1 cellular context compared by ENCODE assay signal in the genomic region with DNA sequence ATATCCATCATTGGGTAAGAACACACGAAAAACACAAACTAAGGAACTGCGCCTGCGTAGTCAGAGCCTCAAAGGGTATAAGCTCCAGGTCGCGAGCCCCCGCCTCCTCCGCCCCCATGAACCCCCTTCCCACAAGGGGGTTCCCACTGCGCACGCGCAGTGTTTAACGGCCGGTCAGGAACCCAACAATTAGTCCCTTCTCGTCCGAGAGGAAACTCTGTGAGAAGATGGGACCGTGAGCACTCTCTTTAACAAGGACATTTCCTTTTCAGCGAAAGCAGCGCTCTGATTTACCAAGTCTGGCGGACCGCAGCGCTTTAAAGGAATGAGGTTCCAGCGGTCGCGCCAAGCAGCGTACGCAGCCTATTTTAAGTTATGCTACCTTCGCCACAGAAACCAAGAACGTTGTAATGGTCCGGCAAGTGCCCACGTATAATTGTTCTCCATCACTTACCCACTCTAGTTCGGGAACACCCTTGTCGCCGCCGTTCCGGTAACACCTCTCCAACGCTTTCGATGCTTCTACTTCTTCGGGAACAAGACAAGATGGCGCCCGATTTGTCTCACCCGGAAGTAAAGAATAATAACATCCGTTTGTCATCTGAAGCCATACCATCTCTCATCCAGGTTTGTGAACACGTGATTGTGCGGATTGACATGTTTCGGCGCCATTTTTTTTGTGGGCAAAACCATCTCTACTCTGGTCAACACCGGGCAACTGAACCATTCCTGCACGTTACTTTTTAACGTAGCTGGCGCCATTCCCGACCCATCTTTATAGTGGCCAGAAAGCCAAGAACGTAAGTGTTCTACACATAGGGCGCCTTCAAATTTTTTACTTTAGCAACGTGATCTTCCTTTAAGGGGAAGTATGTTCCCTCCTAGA.
A peak's percentile ranks its signal among the peaks of the same experiment; 100 is the strongest.
TF ChIP-seq lines count a peak whose summit lies in the region.

A gene with protein sequence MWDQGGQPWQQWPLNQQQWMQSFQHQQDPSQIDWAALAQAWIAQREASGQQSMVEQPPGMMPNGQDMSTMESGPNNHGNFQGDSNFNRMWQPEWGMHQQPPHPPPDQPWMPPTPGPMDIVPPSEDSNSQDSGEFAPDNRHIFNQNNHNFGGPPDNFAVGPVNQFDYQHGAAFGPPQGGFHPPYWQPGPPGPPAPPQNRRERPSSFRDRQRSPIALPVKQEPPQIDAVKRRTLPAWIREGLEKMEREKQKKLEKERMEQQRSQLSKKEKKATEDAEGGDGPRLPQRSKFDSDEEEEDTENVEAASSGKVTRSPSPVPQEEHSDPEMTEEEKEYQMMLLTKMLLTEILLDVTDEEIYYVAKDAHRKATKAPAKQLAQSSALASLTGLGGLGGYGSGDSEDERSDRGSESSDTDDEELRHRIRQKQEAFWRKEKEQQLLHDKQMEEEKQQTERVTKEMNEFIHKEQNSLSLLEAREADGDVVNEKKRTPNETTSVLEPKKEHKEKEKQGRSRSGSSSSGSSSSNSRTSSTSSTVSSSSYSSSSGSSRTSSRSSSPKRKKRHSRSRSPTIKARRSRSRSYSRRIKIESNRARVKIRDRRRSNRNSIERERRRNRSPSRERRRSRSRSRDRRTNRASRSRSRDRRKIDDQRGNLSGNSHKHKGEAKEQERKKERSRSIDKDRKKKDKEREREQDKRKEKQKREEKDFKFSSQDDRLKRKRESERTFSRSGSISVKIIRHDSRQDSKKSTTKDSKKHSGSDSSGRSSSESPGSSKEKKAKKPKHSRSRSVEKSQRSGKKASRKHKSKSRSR (minus strand): TSS at position 548 of the 886 bp plus-strand sequence. CDS start 10,649 bp downstream, outside the sequence.

TF ChIP-seq in K562, 482 proteins besides CTCF, POLR2A, EP300 and RAD21 (continued from another document and continues in another):
- TF ChIP-seq, protein P1, sequence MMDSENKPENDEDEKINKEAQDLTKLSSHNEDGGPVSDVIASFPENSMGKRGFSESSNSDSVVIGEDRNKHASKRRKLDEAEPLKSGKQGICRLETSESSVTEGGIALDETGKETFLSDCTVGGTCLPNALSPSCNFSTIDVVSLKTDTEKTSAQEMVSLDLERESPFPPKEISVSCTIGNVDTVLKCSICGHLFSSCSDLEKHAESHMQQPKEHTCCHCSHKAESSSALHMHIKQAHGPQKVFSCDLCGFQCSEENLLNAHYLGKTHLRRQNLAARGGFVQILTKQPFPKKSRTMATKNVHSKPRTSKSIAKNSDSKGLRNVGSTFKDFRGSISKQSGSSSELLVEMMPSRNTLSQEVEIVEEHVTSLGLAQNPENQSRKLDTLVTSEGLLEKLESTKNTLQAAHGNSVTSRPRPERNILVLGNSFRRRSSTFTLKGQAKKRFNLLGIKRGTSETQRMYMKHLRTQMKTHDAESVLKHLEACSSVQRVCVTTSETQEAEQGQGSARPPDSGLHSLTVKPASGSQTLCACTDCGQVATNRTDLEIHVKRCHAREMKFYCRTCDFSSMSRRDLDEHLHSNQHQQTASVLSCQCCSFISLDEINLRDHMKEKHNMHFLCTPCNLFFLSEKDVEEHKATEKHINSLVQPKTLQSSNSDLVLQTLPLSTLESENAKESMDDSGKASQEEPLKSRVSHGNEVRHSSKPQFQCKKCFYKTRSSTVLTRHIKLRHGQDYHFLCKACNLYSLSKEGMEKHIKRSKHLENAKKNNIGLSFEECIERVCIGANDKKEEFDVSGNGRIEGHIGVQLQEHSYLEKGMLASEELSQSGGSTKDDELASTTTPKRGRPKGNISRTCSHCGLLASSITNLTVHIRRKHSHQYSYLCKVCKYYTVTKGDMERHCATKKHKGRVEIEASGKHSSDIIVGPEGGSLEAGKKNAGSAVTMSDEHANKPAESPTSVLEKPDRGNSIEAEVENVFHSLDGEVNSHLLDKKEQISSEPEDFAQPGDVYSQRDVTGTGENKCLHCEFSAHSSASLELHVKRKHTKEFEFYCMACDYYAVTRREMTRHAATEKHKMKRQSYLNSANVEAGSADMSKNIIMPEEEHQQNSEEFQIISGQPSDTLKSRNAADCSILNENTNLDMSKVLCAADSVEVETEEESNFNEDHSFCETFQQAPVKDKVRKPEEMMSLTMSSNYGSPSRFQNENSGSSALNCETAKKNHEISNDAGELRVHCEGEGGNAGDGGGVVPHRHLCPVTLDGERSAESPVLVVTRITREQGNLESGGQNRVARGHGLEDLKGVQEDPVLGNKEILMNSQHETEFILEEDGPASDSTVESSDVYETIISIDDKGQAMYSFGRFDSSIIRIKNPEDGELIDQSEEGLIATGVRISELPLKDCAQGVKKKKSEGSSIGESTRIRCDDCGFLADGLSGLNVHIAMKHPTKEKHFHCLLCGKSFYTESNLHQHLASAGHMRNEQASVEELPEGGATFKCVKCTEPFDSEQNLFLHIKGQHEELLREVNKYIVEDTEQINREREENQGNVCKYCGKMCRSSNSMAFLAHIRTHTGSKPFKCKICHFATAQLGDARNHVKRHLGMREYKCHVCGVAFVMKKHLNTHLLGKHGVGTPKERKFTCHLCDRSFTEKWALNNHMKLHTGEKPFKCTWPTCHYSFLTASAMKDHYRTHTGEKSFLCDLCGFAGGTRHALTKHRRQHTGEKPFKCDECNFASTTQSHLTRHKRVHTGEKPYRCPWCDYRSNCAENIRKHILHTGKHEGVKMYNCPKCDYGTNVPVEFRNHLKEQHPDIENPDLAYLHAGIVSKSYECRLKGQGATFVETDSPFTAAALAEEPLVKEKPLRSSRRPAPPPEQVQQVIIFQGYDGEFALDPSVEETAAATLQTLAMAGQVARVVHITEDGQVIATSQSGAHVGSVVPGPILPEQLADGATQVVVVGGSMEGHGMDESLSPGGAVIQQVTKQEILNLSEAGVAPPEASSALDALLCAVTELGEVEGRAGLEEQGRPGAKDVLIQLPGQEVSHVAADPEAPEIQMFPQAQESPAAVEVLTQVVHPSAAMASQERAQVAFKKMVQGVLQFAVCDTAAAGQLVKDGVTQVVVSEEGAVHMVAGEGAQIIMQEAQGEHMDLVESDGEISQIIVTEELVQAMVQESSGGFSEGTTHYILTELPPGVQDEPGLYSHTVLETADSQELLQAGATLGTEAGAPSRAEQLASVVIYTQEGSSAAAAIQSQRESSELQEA (IDR thresholded peaks at IDR 0.05; ENCODE audit: low read depth) = no peak
- TF ChIP-seq BMI1 (IDR thresholded peaks at IDR 0.05; ENCODE audit: low read length) = no peak
- TF ChIP-seq STAT5B (CRISPR knock-in tag; IDR thresholded peaks at IDR 0.05) = no peak
- no peak for TF ChIP-seq ZNF174 (CRISPR knock-in tag; IDR thresholded peaks at IDR 0.05)
- TF ChIP-seq CEBPG (CRISPR knock-in tag; IDR thresholded peaks at IDR 0.05) = no peak
- TF ChIP-seq CEBPG (tag; conservative IDR thresholded peaks at IDR 0.05 in 1 of 2, IDR thresholded peaks at IDR 0.05 in 1 of 2) = no peak
- TF ChIP-seq E2F3 (CRISPR knock-in tag; IDR thresholded peaks at IDR 0.05) = no peak
- TF ChIP-seq BRCA1 (IDR thresholded peaks at IDR 0.05) = no peak
- no peak for TF ChIP-seq BRCA1 (CRISPR knock-in tag; IDR thresholded peaks at IDR 0.05)
- TF ChIP-seq FOXP1 (CRISPR knock-in tag; IDR thresholded peaks at IDR 0.05) = no peak
- TF ChIP-seq, protein P2, sequence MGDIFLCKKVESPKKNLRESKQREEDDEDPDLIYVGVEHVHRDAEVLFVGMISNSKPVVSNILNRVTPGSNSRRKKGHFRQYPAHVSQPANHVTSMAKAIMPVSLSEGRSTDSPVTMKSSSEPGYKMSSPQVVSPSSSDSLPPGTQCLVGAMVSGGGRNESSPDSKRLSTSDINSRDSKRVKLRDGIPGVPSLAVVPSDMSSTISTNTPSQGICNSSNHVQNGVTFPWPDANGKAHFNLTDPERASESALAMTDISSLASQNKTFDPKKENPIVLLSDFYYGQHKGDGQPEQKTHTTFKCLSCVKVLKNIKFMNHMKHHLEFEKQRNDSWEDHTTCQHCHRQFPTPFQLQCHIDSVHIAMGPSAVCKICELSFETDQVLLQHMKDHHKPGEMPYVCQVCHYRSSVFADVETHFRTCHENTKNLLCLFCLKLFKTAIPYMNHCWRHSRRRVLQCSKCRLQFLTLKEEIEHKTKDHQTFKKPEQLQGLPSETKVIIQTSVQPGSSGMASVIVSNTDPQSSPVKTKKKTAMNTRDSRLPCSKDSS (IDR thresholded peaks at IDR 0.05; ENCODE audit: low read depth, partially characterized antibody) = no peak
- peak; percentile 54 to 75; a peak in 3 of 4 replicates for TF ChIP-seq SIX5 (IDR thresholded peaks at IDR 0.05; ENCODE audit: borderline replicate concordance in 1 of 2, insufficient read depth in 1 of 2, low read depth in 1 of 2, low read length in 2 of 2)
- TF ChIP-seq, protein P3, sequence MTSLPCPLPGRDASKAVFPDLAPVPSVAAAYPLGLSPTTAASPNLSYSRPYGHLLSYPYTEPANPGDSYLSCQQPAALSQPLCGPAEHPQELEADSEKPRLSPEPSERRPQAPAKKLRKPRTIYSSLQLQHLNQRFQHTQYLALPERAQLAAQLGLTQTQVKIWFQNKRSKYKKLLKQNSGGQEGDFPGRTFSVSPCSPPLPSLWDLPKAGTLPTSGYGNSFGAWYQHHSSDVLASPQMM (CRISPR knock-in tag; IDR thresholded peaks at IDR 0.05) = no peak
- TF ChIP-seq, protein P4, sequence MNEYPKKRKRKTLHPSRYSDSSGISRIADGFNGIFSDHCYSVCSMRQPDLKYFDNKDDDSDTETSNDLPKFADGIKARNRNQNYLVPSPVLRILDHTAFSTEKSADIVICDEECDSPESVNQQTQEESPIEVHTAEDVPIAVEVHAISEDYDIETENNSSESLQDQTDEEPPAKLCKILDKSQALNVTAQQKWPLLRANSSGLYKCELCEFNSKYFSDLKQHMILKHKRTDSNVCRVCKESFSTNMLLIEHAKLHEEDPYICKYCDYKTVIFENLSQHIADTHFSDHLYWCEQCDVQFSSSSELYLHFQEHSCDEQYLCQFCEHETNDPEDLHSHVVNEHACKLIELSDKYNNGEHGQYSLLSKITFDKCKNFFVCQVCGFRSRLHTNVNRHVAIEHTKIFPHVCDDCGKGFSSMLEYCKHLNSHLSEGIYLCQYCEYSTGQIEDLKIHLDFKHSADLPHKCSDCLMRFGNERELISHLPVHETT (CRISPR knock-in tag; conservative IDR thresholded peaks at IDR 0.05 in 1 of 2, IDR thresholded peaks at IDR 0.05 in 1 of 2) = peak in 1 of 2 experiments; percentile 74; a peak in 1 of 4 replicates
- no peak for TF ChIP-seq DDX20 (tag; IDR thresholded peaks at IDR 0.05; ENCODE audit: low read depth)
- TF ChIP-seq, protein P5, sequence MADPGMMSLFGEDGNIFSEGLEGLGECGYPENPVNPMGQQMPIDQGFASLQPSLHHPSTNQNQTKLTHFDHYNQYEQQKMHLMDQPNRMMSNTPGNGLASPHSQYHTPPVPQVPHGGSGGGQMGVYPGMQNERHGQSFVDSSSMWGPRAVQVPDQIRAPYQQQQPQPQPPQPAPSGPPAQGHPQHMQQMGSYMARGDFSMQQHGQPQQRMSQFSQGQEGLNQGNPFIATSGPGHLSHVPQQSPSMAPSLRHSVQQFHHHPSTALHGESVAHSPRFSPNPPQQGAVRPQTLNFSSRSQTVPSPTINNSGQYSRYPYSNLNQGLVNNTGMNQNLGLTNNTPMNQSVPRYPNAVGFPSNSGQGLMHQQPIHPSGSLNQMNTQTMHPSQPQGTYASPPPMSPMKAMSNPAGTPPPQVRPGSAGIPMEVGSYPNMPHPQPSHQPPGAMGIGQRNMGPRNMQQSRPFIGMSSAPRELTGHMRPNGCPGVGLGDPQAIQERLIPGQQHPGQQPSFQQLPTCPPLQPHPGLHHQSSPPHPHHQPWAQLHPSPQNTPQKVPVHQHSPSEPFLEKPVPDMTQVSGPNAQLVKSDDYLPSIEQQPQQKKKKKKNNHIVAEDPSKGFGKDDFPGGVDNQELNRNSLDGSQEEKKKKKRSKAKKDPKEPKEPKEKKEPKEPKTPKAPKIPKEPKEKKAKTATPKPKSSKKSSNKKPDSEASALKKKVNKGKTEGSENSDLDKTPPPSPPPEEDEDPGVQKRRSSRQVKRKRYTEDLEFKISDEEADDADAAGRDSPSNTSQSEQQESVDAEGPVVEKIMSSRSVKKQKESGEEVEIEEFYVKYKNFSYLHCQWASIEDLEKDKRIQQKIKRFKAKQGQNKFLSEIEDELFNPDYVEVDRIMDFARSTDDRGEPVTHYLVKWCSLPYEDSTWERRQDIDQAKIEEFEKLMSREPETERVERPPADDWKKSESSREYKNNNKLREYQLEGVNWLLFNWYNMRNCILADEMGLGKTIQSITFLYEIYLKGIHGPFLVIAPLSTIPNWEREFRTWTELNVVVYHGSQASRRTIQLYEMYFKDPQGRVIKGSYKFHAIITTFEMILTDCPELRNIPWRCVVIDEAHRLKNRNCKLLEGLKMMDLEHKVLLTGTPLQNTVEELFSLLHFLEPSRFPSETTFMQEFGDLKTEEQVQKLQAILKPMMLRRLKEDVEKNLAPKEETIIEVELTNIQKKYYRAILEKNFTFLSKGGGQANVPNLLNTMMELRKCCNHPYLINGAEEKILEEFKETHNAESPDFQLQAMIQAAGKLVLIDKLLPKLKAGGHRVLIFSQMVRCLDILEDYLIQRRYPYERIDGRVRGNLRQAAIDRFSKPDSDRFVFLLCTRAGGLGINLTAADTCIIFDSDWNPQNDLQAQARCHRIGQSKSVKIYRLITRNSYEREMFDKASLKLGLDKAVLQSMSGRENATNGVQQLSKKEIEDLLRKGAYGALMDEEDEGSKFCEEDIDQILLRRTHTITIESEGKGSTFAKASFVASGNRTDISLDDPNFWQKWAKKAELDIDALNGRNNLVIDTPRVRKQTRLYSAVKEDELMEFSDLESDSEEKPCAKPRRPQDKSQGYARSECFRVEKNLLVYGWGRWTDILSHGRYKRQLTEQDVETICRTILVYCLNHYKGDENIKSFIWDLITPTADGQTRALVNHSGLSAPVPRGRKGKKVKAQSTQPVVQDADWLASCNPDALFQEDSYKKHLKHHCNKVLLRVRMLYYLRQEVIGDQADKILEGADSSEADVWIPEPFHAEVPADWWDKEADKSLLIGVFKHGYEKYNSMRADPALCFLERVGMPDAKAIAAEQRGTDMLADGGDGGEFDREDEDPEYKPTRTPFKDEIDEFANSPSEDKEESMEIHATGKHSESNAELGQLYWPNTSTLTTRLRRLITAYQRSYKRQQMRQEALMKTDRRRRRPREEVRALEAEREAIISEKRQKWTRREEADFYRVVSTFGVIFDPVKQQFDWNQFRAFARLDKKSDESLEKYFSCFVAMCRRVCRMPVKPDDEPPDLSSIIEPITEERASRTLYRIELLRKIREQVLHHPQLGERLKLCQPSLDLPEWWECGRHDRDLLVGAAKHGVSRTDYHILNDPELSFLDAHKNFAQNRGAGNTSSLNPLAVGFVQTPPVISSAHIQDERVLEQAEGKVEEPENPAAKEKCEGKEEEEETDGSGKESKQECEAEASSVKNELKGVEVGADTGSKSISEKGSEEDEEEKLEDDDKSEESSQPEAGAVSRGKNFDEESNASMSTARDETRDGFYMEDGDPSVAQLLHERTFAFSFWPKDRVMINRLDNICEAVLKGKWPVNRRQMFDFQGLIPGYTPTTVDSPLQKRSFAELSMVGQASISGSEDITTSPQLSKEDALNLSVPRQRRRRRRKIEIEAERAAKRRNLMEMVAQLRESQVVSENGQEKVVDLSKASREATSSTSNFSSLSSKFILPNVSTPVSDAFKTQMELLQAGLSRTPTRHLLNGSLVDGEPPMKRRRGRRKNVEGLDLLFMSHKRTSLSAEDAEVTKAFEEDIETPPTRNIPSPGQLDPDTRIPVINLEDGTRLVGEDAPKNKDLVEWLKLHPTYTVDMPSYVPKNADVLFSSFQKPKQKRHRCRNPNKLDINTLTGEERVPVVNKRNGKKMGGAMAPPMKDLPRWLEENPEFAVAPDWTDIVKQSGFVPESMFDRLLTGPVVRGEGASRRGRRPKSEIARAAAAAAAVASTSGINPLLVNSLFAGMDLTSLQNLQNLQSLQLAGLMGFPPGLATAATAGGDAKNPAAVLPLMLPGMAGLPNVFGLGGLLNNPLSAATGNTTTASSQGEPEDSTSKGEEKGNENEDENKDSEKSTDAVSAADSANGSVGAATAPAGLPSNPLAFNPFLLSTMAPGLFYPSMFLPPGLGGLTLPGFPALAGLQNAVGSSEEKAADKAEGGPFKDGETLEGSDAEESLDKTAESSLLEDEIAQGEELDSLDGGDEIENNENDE (IDR thresholded peaks at IDR 0.05; ENCODE audit: low read depth, low read length) = no peak
- peak; percentile 44; the same call in 1 of the 2 replicates for TF ChIP-seq MBD2 (IDR thresholded peaks at IDR 0.05; ENCODE audit: borderline replicate concordance, low read depth)
- TF ChIP-seq ZNF644 (tag; IDR thresholded peaks at IDR 0.05; ENCODE audit: low read depth) = peak; percentile 36; the same call in 1 of the 2 replicates
- TF ChIP-seq MECOM (CRISPR knock-in tag; IDR thresholded peaks at IDR 0.05) = no peak
- TF ChIP-seq ESRRA (IDR thresholded peaks at IDR 0.05; ENCODE audit: borderline replicate concordance, low read depth) = no peak
